In the genomic region with DNA sequence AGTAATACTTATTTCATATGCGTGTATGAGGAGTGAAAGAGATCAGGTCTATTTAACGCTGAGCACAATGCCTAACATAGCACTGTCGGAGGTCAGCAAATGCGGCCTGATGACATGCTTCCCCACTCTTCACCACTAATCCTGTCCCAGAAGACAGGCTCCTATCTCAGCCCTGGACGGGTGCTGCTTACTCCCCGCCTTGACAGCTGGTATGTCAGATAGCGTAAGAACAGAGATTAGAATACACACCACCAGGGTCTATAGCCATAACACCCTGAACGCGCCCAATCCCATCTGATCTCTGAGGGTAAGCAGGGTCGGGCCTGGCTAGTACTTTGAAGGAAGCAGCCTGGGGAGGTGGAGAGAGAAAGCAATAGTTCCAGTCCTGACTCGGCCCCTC, we compare ENCODE assay signal across 21 cellular contexts. TPM values are rescaled to one million over a fixed set of nuclear protein-coding genes. Genes with fewer than 3 reads are reported as not detected.
DNase-seq lines count a peak whose midpoint lies in the region; ATAC-seq, FAIRE-seq and TF ChIP-seq lines count a peak whose summit lies in the region.
"Had no signal": no experiment of that assay in that cellular context is flagged by ENCODE, and none has a peak within 500 bp of the region (broad histone marks: within the 10 kb centered on the region; RNA-seq: fewer than 3 reads in every experiment).

No MANE protein-coding gene starts in this region.

- peak; percentile 91 for ATAC-seq in K562
- ATAC-seq in left lobe of liver = peak; percentile 18
- ATAC-seq: activated CD8-positive, alpha-beta memory T cell treated with anti-CD3 and anti-CD28 coated beads, Interleukin-2, amount 10 ng/mL, durations not matched to agents 7 days and 5 days; activated naive CD8-positive, alpha-beta T cell treated with anti-CD3 and anti-CD28 coated beads, Interleukin-2, amount 50 U/mL, for 24 hours had no signal

- H3K4me3 ChIP-seq in K562 (no peak overlapping the region), stomach smooth muscle (ENCODE audit: low read length in 2 of 2) (no peak overlapping the region), A673 (ENCODE audit: low read depth, low read length, poor library complexity, severe bottlenecking) (no peak overlapping the region)
- H3K4me3 ChIP-seq: BLaER1 treated with 17β-estradiol and CSF1 and Interleukin-3, amounts not matched to agents 10 nM and 100 nM; MG63; SJCRH30; skin epidermis; tibial nerve had no signal

- peaks cover 31 to 61% of the 10 kb centered on the region in 2 experiments for H3K4me1 ChIP-seq in K562 (replicated peaks in 1 of 2; ENCODE audit: control insufficient read depth in 2 of 2, insufficient read depth in 2 of 2, low read length in 2 of 2)
- H3K4me1 ChIP-seq in stomach smooth muscle (ENCODE audit: control insufficient read depth, insufficient read depth, low read length) = peaks cover 17% of the 10 kb centered on the region
- no peaks in the 10 kb centered on the region for H3K4me1 ChIP-seq in A673 (ENCODE audit: insufficient read depth, low read length, poor library complexity, severe bottlenecking)
- H3K4me1 ChIP-seq: BLaER1 treated with 17β-estradiol and CSF1 and Interleukin-3, amounts not matched to agents 10 nM and 100 nM; SJCRH30 had no signal

- TF ChIP-seq EP300 in K562 (IDR thresholded peaks at IDR 0.05; ENCODE audit: low read length) = peak; percentile 96

- 1% methylated on average over 9 of the region's 11 CpGs for WGBS in K562 (ENCODE audit: insufficient coverage, low coverage, missing lambda C conversion rate)

- H3K9ac ChIP-seq in K562 (ENCODE audit: insufficient read depth in 1 of 2, low read depth in 2 of 2, low read length in 2 of 2) = peak overlapping the region; percentile 63 to 80; a peak in 3 of 4 replicates
- no peak overlapping the region for H3K9ac ChIP-seq in stomach smooth muscle (ENCODE audit: low read length in 2 of 2)
- H3K9ac ChIP-seq: BLaER1 treated with 17β-estradiol and CSF1 and Interleukin-3, amounts not matched to agents 10 nM and 100 nM had no signal

- BruUV-seq in K562 (replicated peaks; lab: Mats Ljungman, UMichigan) (no TSS peak), A673 (replicated peaks; lab: Mats Ljungman, UMichigan) (no TSS peak)

- intact Hi-C loops in K562 (cut with micrococcal nuclease) = loop anchor here (10.0 kb wide), 1 partner anchor 104 kb away; the partner anchor contains the start of gene TLL2
- intact Hi-C loops in A673 (cut with micrococcal nuclease; ENCODE audit: unreplicated experiment) = no loop called here

- H4K20me1 ChIP-seq in K562 (replicated peaks; ENCODE audit: control insufficient read depth, insufficient read depth, low read length) = no peaks in the 10 kb centered on the region

- in situ Hi-C loops in K562 (cut with MboI) = no loop called here

- FAIRE-seq in K562 (lab: Jason Lieb, UNC) = peak; percentile 99

- H3K36me3 ChIP-seq in K562 (ENCODE audit: control insufficient read depth, insufficient read depth, low read length) = no peaks in the 10 kb centered on the region
- no peaks in the 10 kb centered on the region for H3K36me3 ChIP-seq in stomach smooth muscle (ENCODE audit: control insufficient read depth in 2 of 2, insufficient read depth in 2 of 2, low read length in 2 of 2)
- no peaks in the 10 kb centered on the region for H3K36me3 ChIP-seq in A673 (ENCODE audit: insufficient read depth, low read length, poor library complexity, severe bottlenecking)
- H3K36me3 ChIP-seq: MG63, tibial nerve had no signal

- peak overlapping the region; percentile 78 for H2AFZ ChIP-seq in K562 (ENCODE audit: low read depth, low read length)

- DNase-seq in DMS 273 (lab: John Stamatoyannopoulos, UW; ENCODE audit: unreplicated experiment) = peak; percentile 25
- no peak for DNase-seq in DMS 273 treated with DMSO at 0.1 percent for 48 hours (lab: John Stamatoyannopoulos, UW)
- DNase-seq in K562 (ENCODE audit: extremely low read depth in 1 of 4, low spot score in 3 of 4) = peak; percentile 83 to 93 (median 86)
- DNase-seq in left lobe of liver (ENCODE audit: low spot score) = no peak
- DNase-seq in A673 (ENCODE audit: low spot score) = no peak
- no peak for DNase-seq in foreskin melanocyte
- no peak for DNase-seq in RKO (ENCODE audit: low spot score)
- DNase-seq: activated CD4-positive, CD25-positive, alpha-beta regulatory T cell treated with anti-CD3 and anti-CD28 coated beads, Interleukin-2, amount 50 U/mL, for 72 hours; activated CD8-positive, alpha-beta memory T cell treated with anti-CD3 and anti-CD28 coated beads, Interleukin-2, amount 10 ng/mL, durations not matched to agents 7 days and 5 days; activated naive CD8-positive, alpha-beta T cell treated with anti-CD3 and anti-CD28 coated beads, Interleukin-2, amount 50 U/mL, for 24 hours; effector CD4-positive, alpha-beta T cell; occipital lobe; stimulated activated CD4-positive, alpha-beta T cell treated with anti-CD3 and anti-CD28 coated beads, Interleukin-4, amount 100 ng/mL, for 24 hours; T-helper 2 cell had no signal

- no peaks in the 10 kb centered on the region for H3K9me3 ChIP-seq in K562 (replicated peaks; ENCODE audit: control insufficient read depth, insufficient read depth, low read depth, low read length)
- no peaks in the 10 kb centered on the region for H3K9me3 ChIP-seq in stomach smooth muscle (ENCODE audit: control insufficient read depth in 2 of 2, low read length in 2 of 2)
- H3K9me3 ChIP-seq in A673 (ENCODE audit: low read depth, low read length, poor library complexity, severe bottlenecking) = no peaks in the 10 kb centered on the region
- H3K9me3 ChIP-seq: BLaER1 treated with 17β-estradiol and CSF1 and Interleukin-3, amounts not matched to agents 10 nM and 100 nM; MG63; SJCRH30; tibial nerve had no signal

- peak overlapping the region; percentile 80 for H3K27ac ChIP-seq in K562 (ENCODE audit: extremely low read depth, low read depth, low read length)
- peak overlapping the region; percentile 24 for H3K27ac ChIP-seq in stomach smooth muscle (ENCODE audit: low read length)
- no peak overlapping the region for H3K27ac ChIP-seq in A673 (ENCODE audit: low read depth, low read length, poor library complexity, severe bottlenecking)
- H3K27ac ChIP-seq: 22Rv1; BLaER1 treated with 17β-estradiol and CSF1 and Interleukin-3, amounts not matched to agents 10 nM and 100 nM; SJCRH30; skin epidermis; tibial nerve had no signal

- H3K9me1 ChIP-seq in K562 (ENCODE audit: control insufficient read depth, insufficient read depth, low read length) = no peaks in the 10 kb centered on the region

- TF ChIP-seq CTCF in K562 (IDR thresholded peaks at IDR 0.05 in 2 of 3, conservative IDR thresholded peaks at IDR 0.05 in 1 of 3; ENCODE audit: insufficient read depth in 2 of 3, low read depth in 1 of 3, low read length in 3 of 3) = no peak
- no peak for TF ChIP-seq CTCF in A673 (conservative IDR thresholded peaks at IDR 0.05; ENCODE audit: low read depth, low read length)

- CTCF ChIA-PET in K562 (lab: Yijun Ruan, JAX; ENCODE audit: low intra/inter-chr PET ratio) (interaction anchor here (0.5 kb wide), 1 partner anchor 23 kb away, joined by 5 read pairs; no protein-coding TSS in a partner anchor), A673 (lab: Charles Lee) (no interaction called here)

- H3K4me2 ChIP-seq in K562 (ENCODE audit: insufficient read depth, low read length) = peak overlapping the region; percentile 59
- H3K4me2 ChIP-seq: BLaER1 treated with 17β-estradiol and CSF1 and Interleukin-3, amounts not matched to agents 10 nM and 100 nM had no signal

- peak in 1 of 2 experiments; percentile 18; a peak in 1 of 4 replicates for TF ChIP-seq RAD21 in K562 (CRISPR knock-in tag; conservative IDR thresholded peaks at IDR 0.05 in 1 of 2, IDR thresholded peaks at IDR 0.05 in 1 of 2)

- TF ChIP-seq POLR2A in K562 (conservative IDR thresholded peaks at IDR 0.05) = no peak

- no peaks in the 10 kb centered on the region for H3K79me2 ChIP-seq in K562 (ENCODE audit: control insufficient read depth, insufficient read depth, low read length)

- POLR2A ChIA-PET in K562 (lab: Yijun Ruan, JAX) (interaction anchor here (0.5 to 1.8 kb wide), 7 partner anchors 9 to 1757 kb away, joined by 3 to 6 read pairs (median 3); no protein-coding TSS in a partner anchor), A673 (lab: Charles Lee; ENCODE audit: low non-redundant PET) (no interaction called here)

- H3K27me3 ChIP-seq in K562 (ENCODE audit: control insufficient read depth in 2 of 2, insufficient read depth in 2 of 2, low read length in 2 of 2) (no peaks in the 10 kb centered on the region), stomach smooth muscle (ENCODE audit: control insufficient read depth in 1 of 2, insufficient read depth in 2 of 2, low read length in 2 of 2) (no peaks in the 10 kb centered on the region), A673 (replicated peaks; ENCODE audit: insufficient read depth, low read depth, low read length, poor library complexity) (no peaks in the 10 kb centered on the region)
- H3K27me3 ChIP-seq: BLaER1 treated with 17β-estradiol and CSF1 and Interleukin-3, amounts not matched to agents 10 nM and 100 nM; MG63; SJCRH30; tibial nerve had no signal

RNA-seq across cellular contexts. Expression of gene TM9SF3, which starts 32.3 kb away (rescaled TPM):
- total RNA-seq in K562 (2011; cell fraction: chromatin; rRNA removed; ENCODE audit: low replicate concordance) = 55.5 and 190 TPM in 2 replicates
- 38.4 and 47.5 TPM in 2 replicates for total RNA-seq in K562 (2011; cell fraction: nucleolus; rRNA removed)
- 104 and 151 TPM in 2 replicates for total RNA-seq in K562 (2011; cell fraction: nucleoplasm; rRNA removed)
- 24.7 and 28.4 TPM in 2 replicates for total RNA-seq in K562 (2014; rRNA removed)
- 60.0 and 70.8 TPM in 2 replicates for total RNA-seq in K562 (2014; rRNA removed; fragmentation: Illumina TruSeq; extraction: Trizol)
- total RNA-seq in K562 (2015; rRNA removed; fragmentation: Illumina TruSeq; extraction: Trizol) = 33.5 and 36.5 TPM in 2 replicates
- total RNA-seq in K562 (2021) = 56.5 and 63.1 TPM in 2 replicates
- 29.6 and 42.4 TPM in 2 replicates for polyA plus RNA-seq in K562 (2011; rRNA removed)
- 27.2 and 74.2 TPM in 2 replicates for polyA plus RNA-seq in K562 (2011; cell fraction: cytosol; rRNA removed)
- 11.4 and 20.4 TPM in 2 replicates for polyA plus RNA-seq in K562 (2011; cell fraction: nucleus; rRNA removed)
- polyA plus RNA-seq in K562 (2012) = 27.7 and 33.2 TPM in 2 replicates
- polyA plus RNA-seq in K562 (2014; fragmentation: Illumina TruSeq; extraction: Trizol) = 34.9 and 36.3 TPM in 2 replicates
- 10 to 100 TPM; 16.1 to 17.3 TPM for polyA plus RNA-seq in K562 (2014; fragmentation: Nextera tagmentation; extraction: Ambion mirVana)
- polyA plus RNA-seq in K562 (2014; rRNA removed) = 24.7 and 25.0 TPM in 2 replicates
- 106 and 112 TPM in 2 replicates for polyA minus RNA-seq in K562 (2011; rRNA and poly(A)+ RNA removed)
- 22.5 and 31.0 TPM in 2 replicates for polyA minus RNA-seq in K562 (2011; cell fraction: cytosol; rRNA and poly(A)+ RNA removed)
- polyA minus RNA-seq in K562 (2011; cell fraction: nucleus; rRNA and poly(A)+ RNA removed) = 29.1 and 54.0 TPM in 2 replicates
- total RNA-seq in left lobe of liver = 69.7 TPM
- 115 and 125 TPM in 2 replicates for total RNA-seq in A673 (2021)

Comparison
In these comparisons a context has a peak if more than half of its experiments do, and no peak if none do; other contexts are left out.
1. DNase-seq: peak in DMS 273 (single experiment) and K562 (4 of 4); none in DMS 273 treated with DMSO at 0.1 percent for 48 hours (single experiment), left lobe of liver (single experiment), A673 (single experiment), foreskin melanocyte (single experiment) and RKO (single experiment).
2. H3K9ac ChIP-seq: peak in K562 (2 of 2); none in stomach smooth muscle (0 of 2).